Comparison of ENCODE assay signal across 1 cellular context in genomic region chr18:59516356-59517155, GRCh38.
A peak's percentile ranks its signal among the peaks of the same experiment; 100 is the strongest.
TF ChIP-seq lines count a peak whose summit lies in the region.

No MANE protein-coding gene starts in this region.

TF ChIP-seq in K562, 482 proteins besides CTCF, POLR2A, EP300 and RAD21 (continued from another document and continues in another):
- TF ChIP-seq GTF3C2 (IDR thresholded peaks at IDR 0.05; ENCODE audit: borderline replicate concordance, extremely low read depth, insufficient read length) (no peak), TARDBP (IDR thresholded peaks at IDR 0.05) (no peak), EP400 (IDR thresholded peaks at IDR 0.05) (no peak), NCOR1 (IDR thresholded peaks at IDR 0.05) (peak; percentile 75), SOX6 (IDR thresholded peaks at IDR 0.05) (peak; percentile 51; the same call in 1 of the 2 replicates), TBP (optimal IDR thresholded peaks at IDR 0.05; ENCODE audit: low read depth, low read length) (no peak), ZNF507 (tag; conservative IDR thresholded peaks at IDR 0.05) (no peak), HCFC1 (IDR thresholded peaks at IDR 0.05; ENCODE audit: low read depth, low read length) (no peak), ZNF133 (CRISPR knock-in tag; IDR thresholded peaks at IDR 0.05) (no peak), MBD1 (CRISPR knock-in tag; IDR thresholded peaks at IDR 0.05) (no peak), ZNF444 (CRISPR knock-in tag; IDR thresholded peaks at IDR 0.05) (no peak), TGIF2 (CRISPR knock-in tag; IDR thresholded peaks at IDR 0.05) (no peak), TCF7L2 (IDR thresholded peaks at IDR 0.05; ENCODE audit: low read depth, low read length) (no peak), TBL1XR1 (IDR thresholded peaks at IDR 0.05; ENCODE audit: low read length in 2 of 2) (no peak), TRIM24 (IDR thresholded peaks at IDR 0.05) (peak; percentile 9 to 68; a peak in 2 of 4 replicates), CHD1 (IDR thresholded peaks at IDR 0.05; ENCODE audit: low read length) (no peak), E2F8 (IDR thresholded peaks at IDR 0.05; ENCODE audit: low read depth, partially characterized antibody) (no peak), ATF2 (CRISPR knock-in tag; IDR thresholded peaks at IDR 0.05) (no peak), CBFA2T2 (conservative IDR thresholded peaks at IDR 0.05) (peak; percentile 75), DMBX1 (CRISPR knock-in tag; IDR thresholded peaks at IDR 0.05; ENCODE audit: borderline replicate concordance) (no peak), HINFP (tag; conservative IDR thresholded peaks at IDR 0.05; ENCODE audit: low read depth) (no peak), HMBOX1 (IDR thresholded peaks at IDR 0.05) (no peak), MTA2 (IDR thresholded peaks at IDR 0.05; ENCODE audit: low read depth) (peak; percentile 57), ZNF311 (CRISPR knock-in tag; IDR thresholded peaks at IDR 0.05) (no peak), ZBTB33 (CRISPR knock-in tag; IDR thresholded peaks at IDR 0.05) (no peak), NCOA1 (IDR thresholded peaks at IDR 0.05; ENCODE audit: low read depth) (no peak), SMAD3 (CRISPR knock-in tag; conservative IDR thresholded peaks at IDR 0.05) (no peak), BRD9 (IDR thresholded peaks at IDR 0.05; ENCODE audit: low read depth, partially characterized antibody) (no peak), ETV5 (CRISPR knock-in tag; IDR thresholded peaks at IDR 0.05; ENCODE audit: low read depth) (no peak), FOSL1 (tag; conservative IDR thresholded peaks at IDR 0.05) (peak; percentile 99), KAT2B (IDR thresholded peaks at IDR 0.05; ENCODE audit: low read depth, low read length) (no peak), TOE1 (IDR thresholded peaks at IDR 0.05; ENCODE audit: borderline replicate concordance) (no peak), TOE1 (CRISPR knock-in tag; IDR thresholded peaks at IDR 0.05; ENCODE audit: borderline replicate concordance, low read depth) (no peak), C11orf30 (IDR thresholded peaks at IDR 0.05; ENCODE audit: low read depth) (no peak), NFIC (IDR thresholded peaks at IDR 0.05) (peak; percentile 47; the same call in 1 of the 2 replicates)
- TF ChIP-seq, protein P1, sequence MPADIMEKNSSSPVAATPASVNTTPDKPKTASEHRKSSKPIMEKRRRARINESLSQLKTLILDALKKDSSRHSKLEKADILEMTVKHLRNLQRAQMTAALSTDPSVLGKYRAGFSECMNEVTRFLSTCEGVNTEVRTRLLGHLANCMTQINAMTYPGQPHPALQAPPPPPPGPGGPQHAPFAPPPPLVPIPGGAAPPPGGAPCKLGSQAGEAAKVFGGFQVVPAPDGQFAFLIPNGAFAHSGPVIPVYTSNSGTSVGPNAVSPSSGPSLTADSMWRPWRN (IDR thresholded peaks at IDR 0.05; ENCODE audit: low read depth): no peak
- TF ChIP-seq, protein P2, sequence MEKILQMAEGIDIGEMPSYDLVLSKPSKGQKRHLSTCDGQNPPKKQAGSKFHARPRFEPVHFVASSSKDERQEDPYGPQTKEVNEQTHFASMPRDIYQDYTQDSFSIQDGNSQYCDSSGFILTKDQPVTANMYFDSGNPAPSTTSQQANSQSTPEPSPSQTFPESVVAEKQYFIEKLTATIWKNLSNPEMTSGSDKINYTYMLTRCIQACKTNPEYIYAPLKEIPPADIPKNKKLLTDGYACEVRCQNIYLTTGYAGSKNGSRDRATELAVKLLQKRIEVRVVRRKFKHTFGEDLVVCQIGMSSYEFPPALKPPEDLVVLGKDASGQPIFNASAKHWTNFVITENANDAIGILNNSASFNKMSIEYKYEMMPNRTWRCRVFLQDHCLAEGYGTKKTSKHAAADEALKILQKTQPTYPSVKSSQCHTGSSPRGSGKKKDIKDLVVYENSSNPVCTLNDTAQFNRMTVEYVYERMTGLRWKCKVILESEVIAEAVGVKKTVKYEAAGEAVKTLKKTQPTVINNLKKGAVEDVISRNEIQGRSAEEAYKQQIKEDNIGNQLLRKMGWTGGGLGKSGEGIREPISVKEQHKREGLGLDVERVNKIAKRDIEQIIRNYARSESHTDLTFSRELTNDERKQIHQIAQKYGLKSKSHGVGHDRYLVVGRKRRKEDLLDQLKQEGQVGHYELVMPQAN (IDR thresholded peaks at IDR 0.05; ENCODE audit: borderline replicate concordance): no peak
- TF ChIP-seq, protein P3, sequence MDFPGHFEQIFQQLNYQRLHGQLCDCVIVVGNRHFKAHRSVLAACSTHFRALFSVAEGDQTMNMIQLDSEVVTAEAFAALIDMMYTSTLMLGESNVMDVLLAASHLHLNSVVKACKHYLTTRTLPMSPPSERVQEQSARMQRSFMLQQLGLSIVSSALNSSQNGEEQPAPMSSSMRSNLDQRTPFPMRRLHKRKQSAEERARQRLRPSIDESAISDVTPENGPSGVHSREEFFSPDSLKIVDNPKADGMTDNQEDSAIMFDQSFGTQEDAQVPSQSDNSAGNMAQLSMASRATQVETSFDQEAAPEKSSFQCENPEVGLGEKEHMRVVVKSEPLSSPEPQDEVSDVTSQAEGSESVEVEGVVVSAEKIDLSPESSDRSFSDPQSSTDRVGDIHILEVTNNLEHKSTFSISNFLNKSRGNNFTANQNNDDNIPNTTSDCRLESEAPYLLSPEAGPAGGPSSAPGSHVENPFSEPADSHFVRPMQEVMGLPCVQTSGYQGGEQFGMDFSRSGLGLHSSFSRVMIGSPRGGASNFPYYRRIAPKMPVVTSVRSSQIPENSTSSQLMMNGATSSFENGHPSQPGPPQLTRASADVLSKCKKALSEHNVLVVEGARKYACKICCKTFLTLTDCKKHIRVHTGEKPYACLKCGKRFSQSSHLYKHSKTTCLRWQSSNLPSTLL (IDR thresholded peaks at IDR 0.05): no peak
